In genomic region chr4:149306537-149306936, GRCh38 we compare ENCODE assay signal across 20 cellular contexts.
"Had no signal": no experiment of that assay in that cellular context is flagged by ENCODE, and none has a peak within 500 bp of the region (broad histone marks: within the 10 kb centered on the region; RNA-seq: fewer than 3 reads in every experiment).

No MANE protein-coding gene starts in this region.

- DNase-seq: effector memory CD4-positive, alpha-beta T cell; gastrocnemius medialis; glutamatergic neuron; left cardiac atrium; left ventricle myocardium inferior; lower lobe of right lung; naive B cell; retina; right lobe of liver; stimulated activated CD4-positive, alpha-beta T cell treated with anti-CD3 and anti-CD28 coated beads, Interleukin-4, amount 100 ng/mL, for 1 hour; stimulated activated CD8-positive, alpha-beta memory T cell treated with anti-CD3 and anti-CD28 coated beads, Interleukin-4, amount 100 ng/mL, for 48 hours; stomach; substantia nigra; transverse colon had no signal

- H3K9me3 ChIP-seq: esophagus muscularis mucosa, gastrocnemius medialis, left ventricle myocardium inferior, lower lobe of right lung, prostate gland, right lobe of liver, stomach, thoracic aorta, transverse colon had no signal

- ATAC-seq: gastrocnemius medialis; left cardiac atrium; lower lobe of right lung; right lobe of liver; stimulated activated memory B cell treated with anti-CD40 and anti-IgM and Interleukin-4, amounts not matched to agents 10 μg/mL and 1 μg/mL and 100 μg/mL, for 72 hours had no signal

- H3K4me3 ChIP-seq: esophagus muscularis mucosa, gastrocnemius medialis, left ventricle myocardium inferior, lower lobe of right lung, prostate gland, right lobe of liver, stomach, thoracic aorta, transverse colon had no signal

- H3K4me1 ChIP-seq: esophagus muscularis mucosa, gastrocnemius medialis, left ventricle myocardium inferior, lower lobe of right lung, parathyroid adenoma, prostate gland, right lobe of liver, stomach, transverse colon had no signal

- H3K27me3 ChIP-seq: esophagus muscularis mucosa, gastrocnemius medialis, right lobe of liver, stomach, transverse colon had no signal

- H3K36me3 ChIP-seq: esophagus muscularis mucosa, gastrocnemius medialis, left ventricle myocardium inferior, lower lobe of right lung, prostate gland, right lobe of liver, stomach, thoracic aorta, transverse colon had no signal

- H3K9ac ChIP-seq: parathyroid adenoma had no signal

- H3K27ac ChIP-seq: epithelial cell of prostate, esophagus muscularis mucosa, gastrocnemius medialis, left ventricle myocardium inferior, lower lobe of right lung, parathyroid adenoma, prostate gland, right lobe of liver, stomach, thoracic aorta, transverse colon had no signal
